Comparison of ENCODE assay signal across 1 cellular context in the genomic region with DNA sequence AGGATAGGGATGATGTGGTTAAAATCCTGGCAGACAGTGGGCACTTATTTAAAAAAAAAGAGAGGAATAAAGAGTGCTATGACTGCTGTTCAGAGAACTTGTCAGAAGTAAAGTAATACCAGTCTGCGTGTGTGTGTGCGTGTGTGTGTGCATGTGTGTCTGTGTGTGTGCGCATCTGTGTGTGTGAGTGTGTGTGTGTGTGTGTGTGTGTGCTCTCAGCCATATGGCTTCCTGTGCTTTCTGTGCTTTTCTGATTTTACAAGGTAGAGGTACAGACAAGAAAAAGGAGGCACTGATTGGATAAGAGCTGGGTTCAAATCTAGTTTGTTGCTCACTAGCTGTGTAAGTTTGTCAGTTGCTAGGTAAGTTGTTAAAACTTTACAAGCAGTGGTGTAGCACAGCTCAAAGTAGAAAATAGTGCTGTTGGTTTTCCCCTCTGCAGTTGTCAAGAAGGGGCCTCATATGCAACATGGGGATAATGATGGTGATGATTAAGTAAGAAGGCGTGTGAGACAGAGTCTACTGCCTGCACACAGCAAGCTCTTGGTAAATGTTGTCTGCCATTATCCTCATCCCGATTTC.
TF ChIP-seq lines count a peak whose summit lies in the region.

No MANE protein-coding gene starts in this region.

TF ChIP-seq in HepG2, 621 proteins besides CTCF, POLR2A, EP300 and RAD21 (continued from another document):
- TF ChIP-seq, protein P1, sequence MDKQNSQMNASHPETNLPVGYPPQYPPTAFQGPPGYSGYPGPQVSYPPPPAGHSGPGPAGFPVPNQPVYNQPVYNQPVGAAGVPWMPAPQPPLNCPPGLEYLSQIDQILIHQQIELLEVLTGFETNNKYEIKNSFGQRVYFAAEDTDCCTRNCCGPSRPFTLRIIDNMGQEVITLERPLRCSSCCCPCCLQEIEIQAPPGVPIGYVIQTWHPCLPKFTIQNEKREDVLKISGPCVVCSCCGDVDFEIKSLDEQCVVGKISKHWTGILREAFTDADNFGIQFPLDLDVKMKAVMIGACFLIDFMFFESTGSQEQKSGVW (CRISPR knock-in tag; IDR thresholded peaks at IDR 0.05; ENCODE audit: borderline replicate concordance), result 0 out of 2 replicates have a peak, but pooled peaks have one; percentile 41
TF ChIP-seq in HepG2: peak in this region for 4.
